Comparison of ENCODE assay signal across 8 cellular contexts in the genomic region with DNA sequence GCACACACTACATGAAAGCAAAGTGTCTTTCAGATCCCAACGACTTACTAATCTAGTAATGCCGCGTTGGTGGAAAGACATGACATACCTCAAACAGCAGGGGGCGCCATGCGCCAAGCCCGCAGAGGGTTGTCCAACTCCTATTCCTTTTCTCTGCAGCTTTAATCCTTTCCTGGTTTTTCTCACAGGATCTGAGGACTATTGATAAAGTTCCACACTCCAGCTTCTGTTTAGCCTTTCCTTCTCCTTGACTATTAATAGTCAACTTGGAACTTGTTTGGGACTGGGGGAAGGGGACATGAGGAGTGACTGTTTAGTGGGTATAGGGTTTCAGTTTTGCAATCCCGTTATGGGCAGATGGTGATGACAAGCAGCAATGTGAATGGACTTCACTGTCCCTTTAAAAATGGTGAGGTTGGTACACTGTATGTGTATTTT.
DNase-seq lines count a peak whose midpoint lies in the region; ATAC-seq and TF ChIP-seq lines count a peak whose summit lies in the region.

No MANE protein-coding gene starts in this region.

- H4K20me1 ChIP-seq in Loucy (ENCODE audit: insufficient read depth, low read length, poor library complexity, severe bottlenecking) = no peaks in the 10 kb centered on the region

- H3K4me3 Mint-ChIP-seq in CD8-positive, alpha-beta T cell = no peak overlapping the region

- H3K9ac ChIP-seq in Loucy (ENCODE audit: low read depth, low read length, poor library complexity, severe bottlenecking) = no peak overlapping the region

- peak; percentile 71 for ATAC-seq in CD8-positive, alpha-beta T cell
- ATAC-seq in GM21381 (IDR thresholded peaks at IDR 0.05; ENCODE audit: unreplicated experiment) (peak; percentile 66), RWPE2 (ENCODE audit: low read depth) (peak; percentile 64), gastroesophageal sphincter (peak; percentile 75)

- peaks cover 61% of the 10 kb centered on the region for H3K36me3 Mint-ChIP-seq in CD8-positive, alpha-beta T cell

- no peak overlapping the region for H3K27ac ChIP-seq in CD8-positive, alpha-beta T cell (ENCODE audit: low read depth, low read length)
- H3K27ac ChIP-seq in RWPE2 (ENCODE audit: poor library complexity, severe bottlenecking) (no peak overlapping the region), gastroesophageal sphincter (no peak overlapping the region), ovary (no peak overlapping the region), tibial nerve (peak overlapping the region in 3 of 4 donors; percentile 51 to 82 (median 80))

- H3K9me3 ChIP-seq in CD8-positive, alpha-beta T cell (ENCODE audit: low read length) = no peaks in the 10 kb centered on the region
- H3K9me3 ChIP-seq in Loucy (ENCODE audit: insufficient read depth, low read depth, low read length) (no peaks in the 10 kb centered on the region), RWPE2 (ENCODE audit: severe bottlenecking) (no peaks in the 10 kb centered on the region), gastroesophageal sphincter (no peaks in the 10 kb centered on the region), ovary (no peaks in the 10 kb centered on the region), tibial nerve (no peaks in the 10 kb centered on the region)

- no peak for TF ChIP-seq POLR2A in gastroesophageal sphincter (IDR thresholded peaks at IDR 0.05)
- TF ChIP-seq POLR2A in ovary (IDR thresholded peaks at IDR 0.05) = no peak
- TF ChIP-seq POLR2A in tibial nerve (IDR thresholded peaks at IDR 0.05) = no peak

- H3K9me3 Mint-ChIP-seq in CD8-positive, alpha-beta T cell = no peaks in the 10 kb centered on the region

- no peak overlapping the region for H3K4me3 ChIP-seq in CD8-positive, alpha-beta T cell (ENCODE audit: low read depth, low read length)
- H3K4me3 ChIP-seq in Loucy (ENCODE audit: low read length, poor library complexity, severe bottlenecking) (no peak overlapping the region), RWPE2 (ENCODE audit: severe bottlenecking) (no peak overlapping the region), gastroesophageal sphincter (no peak overlapping the region), ovary (no peak overlapping the region), tibial nerve (no peak overlapping the region)

- no peaks in the 10 kb centered on the region for H3K9me2 ChIP-seq in Loucy (replicated peaks; ENCODE audit: low read depth, low read length)

- H3K27ac Mint-ChIP-seq in CD8-positive, alpha-beta T cell = no peak overlapping the region

- H3K27me3 Mint-ChIP-seq in CD8-positive, alpha-beta T cell (ENCODE audit: low read depth) = no peaks in the 10 kb centered on the region

- H3K4me2 ChIP-seq in Loucy (ENCODE audit: low read depth, low read length, poor library complexity, severe bottlenecking) = no peak overlapping the region

- H3K36me3 ChIP-seq in CD8-positive, alpha-beta T cell (ENCODE audit: insufficient read depth, low read length) = peaks cover 4% of the 10 kb centered on the region
- peaks cover 15% of the 10 kb centered on the region; the same call in 1 of the 2 replicates for H3K36me3 ChIP-seq in Loucy (ENCODE audit: insufficient read depth, low read length)
- H3K36me3 ChIP-seq in RWPE2 (ENCODE audit: low read depth) = no peaks in the 10 kb centered on the region
- peaks cover 0 to 44% of the 10 kb centered on the region in 2 donors for H3K36me3 ChIP-seq in gastroesophageal sphincter
- no peaks in the 10 kb centered on the region for H3K36me3 ChIP-seq in ovary
- H3K36me3 ChIP-seq in tibial nerve = peaks cover 0 to 45% (median 0%) of the 10 kb centered on the region in 3 donors

- DNase-seq in CD8-positive, alpha-beta T cell = peak; percentile 44 to 86 (median 70)
- DNase-seq in RWPE2 (ENCODE audit: low spot score) (no peak), ovary (peak; percentile 73 to 87 (median 83)), tibial nerve (ENCODE audit: low spot score in 2 of 2) (peak; percentile 48 to 67)
- peak; percentile 91 for DNase-seq in activated effector memory CD4-positive, alpha-beta T cell treated with anti-CD3 and anti-CD28 coated beads, Interleukin-2, amount 50 U/mL, for 16 hours

- H3K4me1 Mint-ChIP-seq in CD8-positive, alpha-beta T cell (ENCODE audit: low read depth) = peaks cover 8% of the 10 kb centered on the region

- no peak for TF ChIP-seq EP300 in gastroesophageal sphincter (IDR thresholded peaks at IDR 0.05)
- TF ChIP-seq EP300 in ovary (IDR thresholded peaks at IDR 0.05) = no peak
- peak in 1 of 2 donors; percentile 52 for TF ChIP-seq EP300 in tibial nerve (IDR thresholded peaks at IDR 0.05)

- no peaks in the 10 kb centered on the region for H3K79me2 ChIP-seq in Loucy (ENCODE audit: insufficient read depth, low read length)

- WGBS in gastroesophageal sphincter (ENCODE audit: low coverage in 1 of 2), 2 donors = 4 to 6% methylated on average over 7 of the region's 7 CpGs
- WGBS in ovary, 3 donors = 3 to 6% (median 4%) methylated on average over 7 of the region's 7 CpGs
- 3 to 4% methylated on average over 7 of the region's 7 CpGs for WGBS in tibial nerve, 2 donors

- H3K4me1 ChIP-seq in CD8-positive, alpha-beta T cell (ENCODE audit: insufficient read depth, low read length) = no peaks in the 10 kb centered on the region
- no peaks in the 10 kb centered on the region for H3K4me1 ChIP-seq in Loucy (ENCODE audit: insufficient read depth, low read length, poor library complexity, severe bottlenecking)
- peaks cover 12% of the 10 kb centered on the region for H3K4me1 ChIP-seq in RWPE2 (ENCODE audit: insufficient read depth, poor library complexity, severe bottlenecking)
- peaks cover 0 to 16% (median 0%) of the 10 kb centered on the region in 3 donors for H3K4me1 ChIP-seq in gastroesophageal sphincter
- peaks cover 2% of the 10 kb centered on the region for H3K4me1 ChIP-seq in ovary (ENCODE audit: insufficient read depth)
- H3K4me1 ChIP-seq in tibial nerve = peaks cover 0 to 26% (median 8%) of the 10 kb centered on the region in 4 donors

- no peaks in the 10 kb centered on the region for H3F3A ChIP-seq in Loucy (ENCODE audit: low read depth)

- H3K27me3 ChIP-seq in CD8-positive, alpha-beta T cell (ENCODE audit: insufficient read depth, low read length) = no peaks in the 10 kb centered on the region
- H3K27me3 ChIP-seq in Loucy (ENCODE audit: insufficient read depth, low read length, poor library complexity, severe bottlenecking) = no peaks in the 10 kb centered on the region
- H3K27me3 ChIP-seq in RWPE2 (ENCODE audit: insufficient read depth, poor library complexity, severe bottlenecking) = no peaks in the 10 kb centered on the region
- H3K27me3 ChIP-seq in gastroesophageal sphincter = no peaks in the 10 kb centered on the region
- no peaks in the 10 kb centered on the region for H3K27me3 ChIP-seq in ovary
- no peaks in the 10 kb centered on the region for H3K27me3 ChIP-seq in tibial nerve

- TF ChIP-seq CTCF in CD8-positive, alpha-beta T cell (IDR thresholded peaks at IDR 0.05) = peak; percentile 97
- TF ChIP-seq CTCF in Loucy (conservative IDR thresholded peaks at IDR 0.05; ENCODE audit: low read length) = peak; percentile 99
- peak; percentile 99 for TF ChIP-seq CTCF in RWPE2 (IDR thresholded peaks at IDR 0.05; ENCODE audit: poor library complexity, severe bottlenecking)
- peak; percentile 92 to 95 (median 94) for TF ChIP-seq CTCF in gastroesophageal sphincter (IDR thresholded peaks at IDR 0.05)
- TF ChIP-seq CTCF in ovary (IDR thresholded peaks at IDR 0.05) = peak; percentile 69 to 85 (median 70)
- TF ChIP-seq CTCF in tibial nerve (IDR thresholded peaks at IDR 0.05) = peak; percentile 87 to 94 (median 93)

- no peak overlapping the region for H2AFZ ChIP-seq in Loucy (ENCODE audit: low read length)

- CTCF ChIA-PET in CD8-positive, alpha-beta T cell (lab: Charles Lee) = interaction anchor here (0.7 to 6.3 kb wide), 52 partner anchors 11 to 392 kb away, joined by 3 to 100 read pairs (median 5); no protein-coding TSS in a partner anchor

- POLR2A ChIA-PET in CD8-positive, alpha-beta T cell (lab: Charles Lee) = interaction anchor here (0.9 to 1.6 kb wide), 2 partner anchors 21 to 143 kb away, joined by 3 to 5 read pairs; no protein-coding TSS in a partner anchor

- intact Hi-C loops in CD8-positive, alpha-beta T cell (cut with DNase I, micrococcal nuclease) = loop anchor here (1.0 to 5.0 kb wide), 11 partner anchors 42 to 585 kb away; partner anchors contain the start of genes ANKH (in 1 of the 2) and TRIO (in 1 of the 2)
- intact Hi-C loops in ovary (cut with DNase I) = loop anchor here (5.0 kb wide), 2 partner anchors 275 to 280 kb away; no protein-coding TSS in a partner anchor

Comparison
In these comparisons a context has a peak if more than half of its experiments do, and no peak if none do; other contexts are left out.
1. H3K27ac ChIP-seq: peak in tibial nerve (3 of 4); none in CD8-positive, alpha-beta T cell (single experiment), RWPE2 (single experiment), gastroesophageal sphincter (0 of 4) and ovary (0 of 2).
2. Peak in every context shown above with its lines, with median percentiles within 50 percentile points of each other: ATAC-seq and CTCF ChIP-seq.